27 cellular contexts compared by ENCODE assay signal in genomic region chr7:33286521-33286920, GRCh38.
DNase-seq lines count a peak whose midpoint lies in the region; ATAC-seq, FAIRE-seq and TF ChIP-seq lines count a peak whose summit lies in the region.
"Had no signal": no experiment of that assay in that cellular context is flagged by ENCODE, and none has a peak within 500 bp of the region (broad histone marks: within the 10 kb centered on the region; RNA-seq: fewer than 3 reads in every experiment).

No MANE protein-coding gene starts in this region.

- no peak for TF ChIP-seq RAD21 in liver (IDR thresholded peaks at IDR 0.05)
- no peak for TF ChIP-seq RAD21 in HepG2 (CRISPR knock-in tag; IDR thresholded peaks at IDR 0.05)

- ATAC-seq in HepG2 (no peak), right lobe of liver (peak; percentile 44 to 71 (median 50)), GM21619 (IDR thresholded peaks at IDR 0.05; ENCODE audit: unreplicated experiment) (no peak)
- ATAC-seq: GM12878 had no signal

- H3K9me3 ChIP-seq in liver (ENCODE audit: control insufficient read depth in 4 of 4, low read length in 3 of 4) = peaks cover 0 to 10% (median 6%) of the 10 kb centered on the region in 4 donors
- H3K9me3 ChIP-seq in HepG2 (ENCODE audit: low read length) = peaks cover 15% of the 10 kb centered on the region
- H3K9me3 ChIP-seq in right lobe of liver = no peaks in the 10 kb centered on the region
- peaks cover 2% of the 10 kb centered on the region for H3K9me3 ChIP-seq in osteoblast (ENCODE audit: low read depth, low read length)
- H3K9me3 ChIP-seq: BE2C had no signal

- H3K4me1 ChIP-seq in liver (ENCODE audit: control insufficient read depth in 4 of 4, insufficient read depth in 4 of 4, low read length in 3 of 4) (no peaks in the 10 kb centered on the region), HepG2 (ENCODE audit: insufficient read depth, low read length) (0 out of 2 replicates have a peak, but pooled peaks cover 7% of the 10 kb centered on the region), right lobe of liver (no peaks in the 10 kb centered on the region), osteoblast (ENCODE audit: insufficient read depth, low read length) (no peaks in the 10 kb centered on the region)
- H3K4me1 ChIP-seq: BE2C, BLaER1 had no signal

- in situ Hi-C loops in HepG2 (cut with HindIII; ENCODE audit: extremely low pct_ligation_motif_present, low pct_unique_long_range_greater_than_20kb) = no loop called here

- FAIRE-seq in HepG2 (lab: Jason Lieb, UNC) = no peak
- FAIRE-seq: GM12878, GM12892, GM18507 had no signal

- POLR2A ChIA-PET in HepG2 (lab: Yijun Ruan, JAX) = no interaction called here

- no peak overlapping the region for H3K27ac ChIP-seq in liver (ENCODE audit: low read depth in 1 of 2, low read length in 2 of 2)
- H3K27ac ChIP-seq in HepG2 (ENCODE audit: extremely low read length, insufficient read depth, low read length) = no peak overlapping the region
- H3K27ac ChIP-seq in right lobe of liver = no peak overlapping the region
- H3K27ac ChIP-seq in osteoblast (ENCODE audit: low read depth, low read length) = no peak overlapping the region
- H3K27ac ChIP-seq: 22Rv1, BLaER1 had no signal

- WGBS in liver = 39% methylated on average over 1 of the region's 1 CpG
- 61% methylated on average over 1 of the region's 1 CpG for WGBS in HepG2 (ENCODE audit: low lambda C conversion rate)
- WGBS in right lobe of liver (ENCODE audit: insufficient coverage, low coverage, low lambda C conversion rate, missing lambda C conversion rate) = 21% methylated on average over 1 of the region's 1 CpG

- TF ChIP-seq EP300 in HepG2 (IDR thresholded peaks at IDR 0.05; ENCODE audit: low read depth in 2 of 2, low read length in 2 of 2) (no peak), HepG2 (CRISPR knock-in tag; IDR thresholded peaks at IDR 0.05; ENCODE audit: borderline replicate concordance) (no peak)

- H3K36me3 ChIP-seq in liver (ENCODE audit: control insufficient read depth in 4 of 4, insufficient read depth in 3 of 4, low read depth in 1 of 4, low read length in 3 of 4) = peaks cover 0 to 3% (median 2%) of the 10 kb centered on the region in 4 donors
- H3K36me3 ChIP-seq in HepG2 (replicated peaks in 1 of 2; ENCODE audit: control insufficient read depth in 1 of 2, insufficient read depth in 2 of 2, low read length in 2 of 2) = no peaks in the 10 kb centered on the region
- no peaks in the 10 kb centered on the region for H3K36me3 ChIP-seq in right lobe of liver
- no peaks in the 10 kb centered on the region for H3K36me3 ChIP-seq in osteoblast (ENCODE audit: insufficient read depth, low read length)
- H3K36me3 ChIP-seq: BE2C, BLaER1 had no signal

- H3K27me3 ChIP-seq in liver (ENCODE audit: control insufficient read depth in 4 of 4, insufficient read depth in 4 of 4, low read length in 3 of 4) (no peaks in the 10 kb centered on the region), HepG2 (ENCODE audit: control insufficient read depth in 1 of 2, insufficient read depth in 2 of 2, low read length in 2 of 2) (no peaks in the 10 kb centered on the region), right lobe of liver (no peaks in the 10 kb centered on the region), osteoblast (ENCODE audit: insufficient read depth, low read length) (no peaks in the 10 kb centered on the region)
- H3K27me3 ChIP-seq: BE2C, BLaER1 had no signal

- H2AFZ ChIP-seq in HepG2 (ENCODE audit: low read length) (no peak overlapping the region), osteoblast (ENCODE audit: low read length) (peak overlapping the region; percentile 5)

- H3K4me3 ChIP-seq in liver (ENCODE audit: low read depth in 1 of 3, low read length in 3 of 3) = no peak overlapping the region
- H3K4me3 ChIP-seq in HepG2 (replicated peaks in 1 of 3; ENCODE audit: insufficient read depth in 1 of 3, low read depth in 2 of 3, low read length in 3 of 3) = no peak overlapping the region
- H3K4me3 ChIP-seq in right lobe of liver = no peak overlapping the region
- H3K4me3 ChIP-seq in osteoblast (ENCODE audit: insufficient read depth, low read length) = no peak overlapping the region
- H3K4me3 ChIP-seq: BLaER1, GM12878 had no signal

- H3K4me2 ChIP-seq in HepG2 (ENCODE audit: low read depth, low read length) (no peak overlapping the region), osteoblast (ENCODE audit: insufficient read depth, low read length) (no peak overlapping the region)
- H3K4me2 ChIP-seq: BLaER1 had no signal

- CTCF ChIA-PET in HepG2 (lab: Yijun Ruan, JAX; ENCODE audit: low intra/inter-chr PET ratio, low total read pairs) = no interaction called here

- TF ChIP-seq POLR2A in HepG2 (IDR thresholded peaks at IDR 0.05; ENCODE audit: insufficient read depth in 1 of 2, low read depth in 2 of 2, low read length in 2 of 2) = no peak
- no peak for TF ChIP-seq POLR2A in right lobe of liver (IDR thresholded peaks at IDR 0.05)

- H4K20me1 ChIP-seq in HepG2 (ENCODE audit: insufficient read depth, low read length) (no peaks in the 10 kb centered on the region), osteoblast (ENCODE audit: insufficient read depth, low read length) (no peaks in the 10 kb centered on the region)
- H4K20me1 ChIP-seq: BLaER1 had no signal

- BruUV-seq in HepG2 (replicated peaks; lab: Mats Ljungman, UMichigan) = no TSS peak

- H3K9ac ChIP-seq in liver (ENCODE audit: low read depth in 1 of 2, low read length in 2 of 2) (no peak overlapping the region), HepG2 (ENCODE audit: insufficient read depth, low read depth, low read length) (no peak overlapping the region)
- H3K9ac ChIP-seq: BLaER1 had no signal

- no peak for TF ChIP-seq CTCF in liver (IDR thresholded peaks at IDR 0.05; ENCODE audit: low read depth, low read length, missing input control)
- TF ChIP-seq CTCF in HepG2 (CRISPR knock-in tag; IDR thresholded peaks at IDR 0.05) = no peak
- no peak for TF ChIP-seq CTCF in right lobe of liver (IDR thresholded peaks at IDR 0.05)
- no peak for TF ChIP-seq CTCF in osteoblast (IDR thresholded peaks at IDR 0.05; ENCODE audit: extremely low read depth, low read depth, low read length)

- intact Hi-C loops in HepG2 (cut with micrococcal nuclease; ENCODE audit: unreplicated experiment) = no loop called here
- intact Hi-C loops in right lobe of liver (cut with DNase I) = no loop called here

- H3K79me2 ChIP-seq in HepG2 (ENCODE audit: insufficient read depth, low read length) (no peaks in the 10 kb centered on the region), osteoblast (ENCODE audit: insufficient read depth, low read length) (no peaks in the 10 kb centered on the region)

- DNase-seq in HepG2 (ENCODE audit: low spot score) (no peak), left kidney (ENCODE audit: low read depth, low spot score) (peak; percentile 54), right lobe of liver (no peak), osteoblast (ENCODE audit: insufficient read length, low spot score, missing footprints) (no peak), 8988T (no peak)
- DNase-seq in stimulated activated CD4-positive, alpha-beta T cell treated with anti-CD3 and anti-CD28 coated beads, Interleukin-2, amount 100 ng/mL, for 48 hours = no peak
- DNase-seq: ACHN; BE2C; C1 segment of cervical spinal cord; CD4-positive, alpha-beta memory T cell; CD4-positive, CD25-positive, alpha-beta regulatory T cell; CD8-positive, alpha-beta memory T cell; COR-L47; DMS 273 treated with DMSO at 0.1 percent for 48 hours; DMS153; DMS53; DMS79; DND-41; EL; GDM1 had no signal

TF ChIP-seq in liver, 16 proteins besides CTCF, POLR2A, EP300 and RAD21:
- TF ChIP-seq, protein P1, sequence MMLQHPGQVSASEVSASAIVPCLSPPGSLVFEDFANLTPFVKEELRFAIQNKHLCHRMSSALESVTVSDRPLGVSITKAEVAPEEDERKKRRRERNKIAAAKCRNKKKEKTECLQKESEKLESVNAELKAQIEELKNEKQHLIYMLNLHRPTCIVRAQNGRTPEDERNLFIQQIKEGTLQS (IDR thresholded peaks at IDR 0.05) = no peak
- TF ChIP-seq GABPA (IDR thresholded peaks at IDR 0.05 in 1 of 2, conservative IDR thresholded peaks at IDR 0.05 in 1 of 2) = no peak
- TF ChIP-seq YY1 (IDR thresholded peaks at IDR 0.05) = no peak
- peak; percentile 45 for TF ChIP-seq SP1 (IDR thresholded peaks at IDR 0.05)
- TF ChIP-seq FOXA1 (IDR thresholded peaks at IDR 0.05) = no peak
- TF ChIP-seq RXRA (IDR thresholded peaks at IDR 0.05) = peak in 1 of 2 donors; percentile 15
- peak; percentile 88 to 92 for TF ChIP-seq HNF4A (conservative IDR thresholded peaks at IDR 0.05)
- peak; percentile 47 for TF ChIP-seq HNF4G (IDR thresholded peaks at IDR 0.05)

TF ChIP-seq in HepG2, 621 proteins besides CTCF, POLR2A, EP300 and RAD21:
- no peak for TF ChIP-seq ZNF503 (CRISPR knock-in tag; IDR thresholded peaks at IDR 0.05)
- TF ChIP-seq KLF11 (CRISPR knock-in tag; IDR thresholded peaks at IDR 0.05) = no peak
TF ChIP-seq in HepG2: peak in this region for 0.

Comparison
In these comparisons a context has a peak if more than half of its experiments do, and no peak if none do; other contexts are left out.
1. ATAC-seq: peak in right lobe of liver (4 of 4); none in HepG2 (single experiment) and GM21619 (single experiment).